19 cellular contexts compared by ENCODE assay signal in genomic region chr2:217070043-217070430, GRCh38.
A peak's percentile ranks its signal among the peaks of the same experiment; 100 is the strongest.
DNase-seq lines count a peak whose midpoint lies in the region; ATAC-seq and TF ChIP-seq lines count a peak whose summit lies in the region.
"Had no signal": no experiment of that assay in that cellular context is flagged by ENCODE, and none has a peak within 500 bp of the region (broad histone marks: within the 10 kb centered on the region; RNA-seq: fewer than 3 reads in every experiment).

No MANE protein-coding gene starts in this region.

- H3K9ac ChIP-seq in mesenchymal stem cell (ENCODE audit: low read length) (no peak overlapping the region), neural progenitor cell (no peak overlapping the region)

- no peak overlapping the region for H3K4me3 Mint-ChIP-seq in neural progenitor cell
- H3K4me3 Mint-ChIP-seq: CD4-positive, alpha-beta T cell; HFFc6 had no signal

- peak; percentile 30 for DNase-seq in activated CD8-positive, alpha-beta memory T cell treated with anti-CD3 and anti-CD28 coated beads, Interleukin-2, amount 50 U/mL, for 48 hours
- DNase-seq in activated CD8-positive, alpha-beta memory T cell treated with anti-CD3 and anti-CD28 coated beads, Interleukin-2, amount 50 U/mL, for 4 hours: no peak
- no peak for DNase-seq in mesenchymal stem cell
- no peak for DNase-seq in neural progenitor cell (ENCODE audit: low spot score)
- no peak for DNase-seq in NCI-H69 (lab: John Stamatoyannopoulos, UW)
- DNase-seq in HT-29 (ENCODE audit: low spot score): no peak
- no peak for DNase-seq in HK-2 (ENCODE audit: unreplicated experiment)
- DNase-seq: AML-193; Caco-2; CD4-positive, alpha-beta T cell; GDM1; GOT3; H7; HFFc6 had no signal

- TF ChIP-seq CTCF in neural progenitor cell (IDR thresholded peaks at IDR 0.05): no peak

- peaks cover 4% of the 10 kb centered on the region for H3K4me1 ChIP-seq in mesenchymal stem cell (ENCODE audit: control insufficient read depth, insufficient read depth, low read depth, low read length)
- peaks cover 4% of the 10 kb centered on the region for H3K4me1 ChIP-seq in neural progenitor cell
- H3K4me1 ChIP-seq: Caco-2 had no signal

- no peak overlapping the region for H3K23ac ChIP-seq in mesenchymal stem cell (ENCODE audit: low read length in 2 of 2)

- H3K14ac ChIP-seq in mesenchymal stem cell (ENCODE audit: low read length in 2 of 2): peak overlapping the region in 1 of 2 experiments; percentile 92

- no peak overlapping the region for H4K8ac ChIP-seq in mesenchymal stem cell (ENCODE audit: low read length)

- no peaks in the 10 kb centered on the region for H3K79me1 ChIP-seq in mesenchymal stem cell (replicated peaks; ENCODE audit: low read length, poor library complexity, severe bottlenecking)

- peaks cover 5% of the 10 kb centered on the region for H3K4me1 Mint-ChIP-seq in neural progenitor cell

- peak overlapping the region; percentile 22 for H3K27ac Mint-ChIP-seq in neural progenitor cell
- H3K27ac Mint-ChIP-seq: CD4-positive, alpha-beta T cell; HFFc6 had no signal

- WGBS in mesenchymal stem cell: 87% methylated on average over 9 of the region's 9 CpGs

- no peaks in the 10 kb centered on the region for H4K20me1 ChIP-seq in neural progenitor cell (ENCODE audit: low read depth)

- H3K27me3 Mint-ChIP-seq in neural progenitor cell (ENCODE audit: insufficient read depth, low read depth): peaks cover 14% of the 10 kb centered on the region
- H3K27me3 Mint-ChIP-seq: CD4-positive, alpha-beta T cell had no signal

- no peak overlapping the region for H3K4me2 ChIP-seq in mesenchymal stem cell (ENCODE audit: low read length, poor library complexity, severe bottlenecking)
- no peak overlapping the region for H3K4me2 ChIP-seq in neural progenitor cell
- H3K4me2 ChIP-seq: A549 had no signal

- H3K4ac ChIP-seq in mesenchymal stem cell (ENCODE audit: low read depth in 1 of 2, low read length in 2 of 2): peak overlapping the region; percentile 2 to 85

- H3K18ac ChIP-seq in mesenchymal stem cell (ENCODE audit: low read depth in 1 of 2, low read length in 2 of 2): peak overlapping the region; percentile 69 to 88

- H3K79me2 ChIP-seq in neural progenitor cell (ENCODE audit: low read depth): no peaks in the 10 kb centered on the region

- no peak for ATAC-seq in GM18858 (IDR thresholded peaks at IDR 0.05; ENCODE audit: unreplicated experiment)
- ATAC-seq: A549, HCT116 had no signal

- peak overlapping the region; percentile 96 for H4K91ac ChIP-seq in mesenchymal stem cell (ENCODE audit: low read length)

- H3K4me3 ChIP-seq in mesenchymal stem cell (ENCODE audit: insufficient read depth in 1 of 2, low read depth in 1 of 2, low read length in 2 of 2) (no peak overlapping the region), neural progenitor cell (no peak overlapping the region)
- H3K4me3 ChIP-seq: A549 had no signal

- H3K27me3 ChIP-seq in mesenchymal stem cell (ENCODE audit: control insufficient read depth in 1 of 2, insufficient read depth in 1 of 2, low read length in 2 of 2) (no peaks in the 10 kb centered on the region), neural progenitor cell (no peaks in the 10 kb centered on the region)

- H2BK15ac ChIP-seq in mesenchymal stem cell (ENCODE audit: low read depth, poor library complexity, severe bottlenecking): no peak overlapping the region

- no peaks in the 10 kb centered on the region for H3K9me3 ChIP-seq in mesenchymal stem cell (ENCODE audit: control insufficient read depth, low read length)
- H3K9me3 ChIP-seq in neural progenitor cell (ENCODE audit: low read depth): no peaks in the 10 kb centered on the region
- H3K9me3 ChIP-seq: Caco-2 had no signal

- peaks cover 7% of the 10 kb centered on the region for H3F3A ChIP-seq in neural progenitor cell (ENCODE audit: low read depth)

- H2AK5ac ChIP-seq in mesenchymal stem cell (ENCODE audit: low read length, severe bottlenecking): no peak overlapping the region

- H2BK5ac ChIP-seq in mesenchymal stem cell (ENCODE audit: low read depth, low read length, poor library complexity, severe bottlenecking): no peak overlapping the region

- peak overlapping the region; percentile 20 to 94 for H2BK12ac ChIP-seq in mesenchymal stem cell (ENCODE audit: low read length in 2 of 2)

- H3K27ac ChIP-seq in mesenchymal stem cell (ENCODE audit: low read length, poor library complexity, severe bottlenecking) (no peak overlapping the region), neural progenitor cell (no peak overlapping the region)
- H3K27ac ChIP-seq: 22Rv1, A549, C4-2B had no signal

- H2AFZ ChIP-seq in mesenchymal stem cell (ENCODE audit: low read depth, low read length) (no peak overlapping the region), neural progenitor cell (replicated peaks) (no peak overlapping the region)

- peaks cover 7% of the 10 kb centered on the region for H3K9me3 Mint-ChIP-seq in neural progenitor cell
- H3K9me3 Mint-ChIP-seq: CD4-positive, alpha-beta T cell had no signal

- peaks cover 0 to 4% of the 10 kb centered on the region in 2 experiments for H3K36me3 ChIP-seq in mesenchymal stem cell (ENCODE audit: control insufficient read depth in 1 of 2, insufficient read depth in 2 of 2, low read depth in 1 of 2, low read length in 2 of 2)
- H3K36me3 ChIP-seq in neural progenitor cell: no peaks in the 10 kb centered on the region

- no peak overlapping the region for H2BK120ac ChIP-seq in mesenchymal stem cell (ENCODE audit: low read depth, low read length)

- H3K36me3 Mint-ChIP-seq in neural progenitor cell: no peaks in the 10 kb centered on the region
